In genomic region chr17:29569245-29569950, GRCh38 we compare ENCODE assay signal across 8 cellular contexts. TPM values are rescaled to one million over a fixed set of nuclear protein-coding genes. Genes with fewer than 3 reads are reported as not detected.
DNase-seq lines count a peak whose midpoint lies in the region; FAIRE-seq and TF ChIP-seq lines count a peak whose summit lies in the region.

No MANE protein-coding gene starts in this region.

- TF ChIP-seq CTCF in H1 (IDR thresholded peaks at IDR 0.05; ENCODE audit: control extremely low read depth in 1 of 3, insufficient read depth in 1 of 3, low read depth in 1 of 3, low read length in 3 of 3): no peak
- TF ChIP-seq CTCF in neural progenitor cell (IDR thresholded peaks at IDR 0.05): no peak

- H4K8ac ChIP-seq in H1 (ENCODE audit: extremely low read depth, insufficient read depth, low read length): no peak overlapping the region

- H4K5ac ChIP-seq in H1 (ENCODE audit: insufficient read length, low read depth, low read length): no peak overlapping the region

- no peak overlapping the region for H2BK12ac ChIP-seq in H1 (ENCODE audit: low read depth, low read length)

- no peak for TF ChIP-seq RAD21 in H1 (IDR thresholded peaks at IDR 0.05 in 1 of 2, conservative IDR thresholded peaks at IDR 0.05 in 1 of 2; ENCODE audit: low read depth in 2 of 2, low read length in 2 of 2)

- no peak overlapping the region for H2BK20ac ChIP-seq in H1 (ENCODE audit: low read length)

- H3K27me3 Mint-ChIP-seq in neural progenitor cell (ENCODE audit: insufficient read depth, low read depth): peaks cover 25% of the 10 kb centered on the region

- peaks cover 31% of the 10 kb centered on the region for H3K4me1 Mint-ChIP-seq in neural progenitor cell

- H3K23ac ChIP-seq in H1 (ENCODE audit: insufficient read length): no peak overlapping the region

- H3F3A ChIP-seq in neural progenitor cell (ENCODE audit: low read depth): peaks cover 41% of the 10 kb centered on the region

- H3K4me2 ChIP-seq in H1 (ENCODE audit: insufficient read depth in 1 of 2, low read depth in 2 of 2, low read length in 2 of 2) (peak overlapping the region; percentile 84 to 88), neural progenitor cell (peak overlapping the region; percentile 96)

- peaks cover 1 to 2% of the 10 kb centered on the region in 2 experiments for H4K20me1 ChIP-seq in H1 (replicated peaks in 1 of 2; ENCODE audit: control insufficient read depth in 1 of 2, insufficient read depth in 2 of 2, low read length in 2 of 2)
- peaks cover 51% of the 10 kb centered on the region for H4K20me1 ChIP-seq in neural progenitor cell (ENCODE audit: low read depth)

- H3K9me3 ChIP-seq in NT2/D1 (ENCODE audit: insufficient read depth, low read length) (no peaks in the 10 kb centered on the region), H1 (ENCODE audit: insufficient read depth in 2 of 2, low read depth in 1 of 2, low read length in 1 of 2) (no peaks in the 10 kb centered on the region), neural progenitor cell (ENCODE audit: low read depth) (no peaks in the 10 kb centered on the region)

- H3K27ac ChIP-seq in H1 (ENCODE audit: low read depth, low read length): no peak overlapping the region
- H3K27ac ChIP-seq in neural progenitor cell: no peak overlapping the region

- no peaks in the 10 kb centered on the region for H3K79me2 ChIP-seq in H1 (ENCODE audit: control insufficient read depth in 1 of 2, insufficient read depth in 2 of 2, low read length in 2 of 2)
- H3K79me2 ChIP-seq in neural progenitor cell (ENCODE audit: low read depth): peaks cover 7% of the 10 kb centered on the region

- FAIRE-seq in H1 (lab: Jason Lieb, UNC): no peak

- no peak overlapping the region for H3K27ac Mint-ChIP-seq in neural progenitor cell

- no peak overlapping the region for H3K56ac ChIP-seq in H1 (replicated peaks; ENCODE audit: insufficient read length, low read depth, low read length)

- POLR2A ChIA-PET in H1 (lab: Charles Lee; ENCODE audit: partially characterized antibody): interaction anchor here (0.6 to 2.0 kb wide), 8 partner anchors 9 to 275 kb away, joined by 3 to 7 read pairs (median 4); partner anchors contain the start of genes ANKRD13B and NUFIP2

- H3K9ac ChIP-seq in NT2/D1 (ENCODE audit: insufficient read length, low read depth) (peak overlapping the region; percentile 89), H1 (replicated peaks in 1 of 4; ENCODE audit: extremely low read depth in 1 of 4, low read depth in 3 of 4, low read length in 3 of 4) (peak overlapping the region in 2 of 4 experiments; percentile 42 to 44; a peak in 4 of 7 replicates), neural progenitor cell (no peak overlapping the region)

- DNase-seq in EH (ENCODE audit: low read depth) (peak; percentile 69), NT2/D1 (ENCODE audit: low read depth, low spot score) (no peak), H1 (ENCODE audit: low read depth in 1 of 2, low spot score in 2 of 2) (no peak), neural progenitor cell (ENCODE audit: low spot score) (peak; percentile 15), cerebellum (ENCODE audit: low spot score) (no peak), NCI-H1092 (lab: John Stamatoyannopoulos, UW) (no peak), Ammon's horn (ENCODE audit: low spot score) (no peak)
- DNase-seq in activated CD4-positive, alpha-beta T cell treated with anti-CD3 and anti-CD28 coated beads for 1 hour: no peak

- H3K14ac ChIP-seq in H1 (ENCODE audit: insufficient read length): no peak overlapping the region

- TF ChIP-seq EP300 in H1 (IDR thresholded peaks at IDR 0.05; ENCODE audit: borderline replicate concordance in 1 of 2, low read depth in 2 of 2, low read length in 2 of 2): no peak

- H2BK15ac ChIP-seq in H1 (ENCODE audit: low read length): 0 out of 2 replicates have a peak overlapping the region, but pooled peaks have one; percentile 81

- H3K27me3 ChIP-seq in NT2/D1 (ENCODE audit: insufficient read depth, insufficient read length) (peaks cover 21% of the 10 kb centered on the region), H1 (replicated peaks in 1 of 4; ENCODE audit: control insufficient read depth in 3 of 4, extremely low read depth in 1 of 4, insufficient read depth in 3 of 4, low read length in 3 of 4) (peaks cover 11 to 44% (median 34%) of the 10 kb centered on the region in 4 experiments), neural progenitor cell (peaks cover 36% of the 10 kb centered on the region)

- peak overlapping the region; percentile 78 for H2AFZ ChIP-seq in H1 (ENCODE audit: low read length)
- no peak overlapping the region for H2AFZ ChIP-seq in neural progenitor cell (replicated peaks)

- peak overlapping the region; percentile 95 for H3K4me3 Mint-ChIP-seq in neural progenitor cell

- no peaks in the 10 kb centered on the region for H3K79me1 ChIP-seq in H1 (ENCODE audit: low read depth, low read length)

- H3K4me3 ChIP-seq in NT2/D1 (ENCODE audit: insufficient read length, low read depth): peak overlapping the region; percentile 73
- H3K4me3 ChIP-seq in H1 (ENCODE audit: extremely low read depth in 1 of 4, insufficient read depth in 2 of 4, low read depth in 3 of 4, low read length in 4 of 4): peak overlapping the region; percentile 66 to 76 (median 72)
- peak overlapping the region; percentile 71 for H3K4me3 ChIP-seq in neural progenitor cell

- H3K4ac ChIP-seq in H1 (replicated peaks; ENCODE audit: insufficient read length, low read depth, low read length): peak overlapping the region; percentile 55

- H3K36me3 ChIP-seq in NT2/D1 (ENCODE audit: insufficient read depth, insufficient read length, low read length) (peaks cover 24% of the 10 kb centered on the region), H1 (ENCODE audit: control insufficient read depth in 2 of 4, insufficient read depth in 4 of 4, low read length in 3 of 4) (peaks cover 0 to under 1% (median under 1%) of the 10 kb centered on the region in 4 experiments; a peak in 4 of 8 replicates), neural progenitor cell (no peaks in the 10 kb centered on the region)

- no peaks in the 10 kb centered on the region for H3K9me3 Mint-ChIP-seq in neural progenitor cell

- peak overlapping the region; percentile 66; the same call in 1 of the 2 replicates for H2BK5ac ChIP-seq in H1 (ENCODE audit: low read depth, low read length)

- no peak overlapping the region; the same call in 1 of the 2 replicates for H2AK5ac ChIP-seq in H1 (ENCODE audit: low read depth, low read length)

- no peak overlapping the region for H2BK120ac ChIP-seq in H1 (replicated peaks; ENCODE audit: low read depth, low read length)

- H3K4me1 ChIP-seq in NT2/D1 (ENCODE audit: insufficient read depth, insufficient read length): no peaks in the 10 kb centered on the region
- H3K4me1 ChIP-seq in H1 (replicated peaks in 1 of 4; ENCODE audit: control insufficient read depth in 3 of 4, insufficient read depth in 4 of 4, low read length in 3 of 4): peaks cover 6 to 15% (median 11%) of the 10 kb centered on the region in 4 experiments; a peak in 6 of 7 replicates
- peaks cover 24% of the 10 kb centered on the region for H3K4me1 ChIP-seq in neural progenitor cell

- no peak for TF ChIP-seq POLR2A in H1 (IDR thresholded peaks at IDR 0.05; ENCODE audit: control extremely low read depth in 1 of 2, low read depth in 2 of 2, low read length in 2 of 2)

- peaks cover 4% of the 10 kb centered on the region for H3K36me3 Mint-ChIP-seq in neural progenitor cell

- no peak overlapping the region for H4K91ac ChIP-seq in H1 (replicated peaks; ENCODE audit: insufficient read length, low read length)

- H3K23me2 ChIP-seq in H1 (ENCODE audit: low read depth, low read length): peaks cover 27% of the 10 kb centered on the region

- CTCF ChIA-PET in H1 (lab: Charles Lee; ENCODE audit: partially characterized antibody): interaction anchor here (0.6 to 15.3 kb wide), 11 partner anchors 10 to 524 kb away, joined by 3 to 167 read pairs (median 4); partner anchors contain the start of genes ANKRD13B and CORO6

- 75% methylated on average over 14 of the region's 14 CpGs; no CpG with 5 or more reads in 1 of the 2 experiments for WGBS in H1 (ENCODE audit: extremely low coverage in 1 of 2, insufficient coverage in 1 of 2, insufficient read length in 1 of 2, insufficient replicate concordance in 2 of 2, low coverage in 1 of 2, low lambda C conversion rate in 2 of 2, missing lambda C conversion rate in 1 of 2), 2 experiments

- H3K18ac ChIP-seq in H1 (ENCODE audit: extremely low read depth, low read length): peak overlapping the region; percentile 90; the same call in 1 of the 2 replicates

RNA-seq across cellular contexts. Expression of gene TP53I13, which starts 0.9 kb away (rescaled TPM):
- total RNA-seq in H1 (2021; fragmentation: NEBNext Ultra II Directional; extraction: Animal tissue kit (Norgen Biotek cat#: 25700)): 21.1 and 22.4 TPM in 2 replicates
- 35.7 and 42.6 TPM in 2 replicates for polyA plus RNA-seq in H1 (2011; rRNA removed)
- 33.3 TPM for polyA plus RNA-seq in H1 (2011; cell fraction: cytosol; rRNA removed)
- 97.5 TPM for polyA plus RNA-seq in H1 (2011; cell fraction: nucleus; rRNA removed)
- 13.5 to 25.6 TPM (median 22.3 TPM) in 4 replicates for polyA plus RNA-seq in H1 (2012, experiment 1 of 2)
- polyA plus RNA-seq in H1 (2012, experiment 2 of 2): 20.0 TPM
- polyA plus RNA-seq in H1 (2013, experiment 1 of 2): 26.9 TPM
- polyA plus RNA-seq in H1 (2013, experiment 2 of 2): 24.1 TPM
- polyA minus RNA-seq in H1 (2011; rRNA and poly(A)+ RNA removed): 6.4 and 7.7 TPM in 2 replicates
- polyA minus RNA-seq in H1 (2011; cell fraction: cytosol; rRNA and poly(A)+ RNA removed): 15.0 TPM
- polyA minus RNA-seq in H1 (2011; cell fraction: nucleus; rRNA and poly(A)+ RNA removed): 31.3 TPM
- total RNA-seq in neural progenitor cell (ENCODE audit: low replicate concordance): 9.2 and 47.0 TPM in 2 replicates
- total RNA-seq in cerebellum: 11.7 TPM

RNA-seq across cellular contexts. Expression of gene ABHD15, which starts 2.6 kb away (rescaled TPM):
- total RNA-seq in H1 (2021; fragmentation: NEBNext Ultra II Directional; extraction: Animal tissue kit (Norgen Biotek cat#: 25700)): 1.6 and 1.7 TPM in 2 replicates
- polyA plus RNA-seq in H1 (2011; rRNA removed): 0.88 and 1.2 TPM in 2 replicates
- 1.2 TPM for polyA plus RNA-seq in H1 (2011; cell fraction: cytosol; rRNA removed)
- polyA plus RNA-seq in H1 (2011; cell fraction: nucleus; rRNA removed): 1.6 TPM
- polyA plus RNA-seq in H1 (2012, experiment 1 of 2): 1.3 to 1.6 TPM (median 1.5 TPM) in 4 replicates
- polyA plus RNA-seq in H1 (2012, experiment 2 of 2): 1.9 TPM
- 1.3 TPM for polyA plus RNA-seq in H1 (2013, experiment 1 of 2)
- polyA plus RNA-seq in H1 (2013, experiment 2 of 2): 1.3 TPM
- 1.8 and 2.1 TPM in 2 replicates for polyA minus RNA-seq in H1 (2011; rRNA and poly(A)+ RNA removed)
- 1.4 TPM for polyA minus RNA-seq in H1 (2011; cell fraction: cytosol; rRNA and poly(A)+ RNA removed)
- 3.0 TPM for polyA minus RNA-seq in H1 (2011; cell fraction: nucleus; rRNA and poly(A)+ RNA removed)
- total RNA-seq in neural progenitor cell (ENCODE audit: low replicate concordance) (2.5 and 5.0 TPM in 2 replicates), cerebellum (1.8 TPM)

RNA-seq across cellular contexts. Expression of gene GIT1, which starts 20.1 kb away (rescaled TPM):
- 60.6 and 62.4 TPM in 2 replicates for total RNA-seq in H1 (2021; fragmentation: NEBNext Ultra II Directional; extraction: Animal tissue kit (Norgen Biotek cat#: 25700))
- 63.0 and 80.7 TPM in 2 replicates for polyA plus RNA-seq in H1 (2011; rRNA removed)
- 43.3 TPM for polyA plus RNA-seq in H1 (2011; cell fraction: cytosol; rRNA removed)
- polyA plus RNA-seq in H1 (2011; cell fraction: nucleus; rRNA removed): 93.3 TPM
- polyA plus RNA-seq in H1 (2012, experiment 1 of 2): 36.7 to 55.7 TPM (median 48.9 TPM) in 4 replicates
- polyA plus RNA-seq in H1 (2012, experiment 2 of 2): 54.3 TPM
- 45.0 TPM for polyA plus RNA-seq in H1 (2013, experiment 1 of 2)
- 45.5 TPM for polyA plus RNA-seq in H1 (2013, experiment 2 of 2)
- 45.9 and 62.5 TPM in 2 replicates for polyA minus RNA-seq in H1 (2011; rRNA and poly(A)+ RNA removed)
- 42.9 TPM for polyA minus RNA-seq in H1 (2011; cell fraction: cytosol; rRNA and poly(A)+ RNA removed)
- 55.6 TPM for polyA minus RNA-seq in H1 (2011; cell fraction: nucleus; rRNA and poly(A)+ RNA removed)
- total RNA-seq in neural progenitor cell (ENCODE audit: low replicate concordance) (17.6 and 51.0 TPM in 2 replicates), cerebellum (35.7 TPM)

RNA-seq across cellular contexts. Expression of gene ANKRD13B, which starts 23.5 kb away (rescaled TPM):
- total RNA-seq in H1 (2021; fragmentation: NEBNext Ultra II Directional; extraction: Animal tissue kit (Norgen Biotek cat#: 25700)): 41.0 and 48.5 TPM in 2 replicates
- polyA plus RNA-seq in H1 (2011; rRNA removed): 16.4 and 30.3 TPM in 2 replicates
- polyA plus RNA-seq in H1 (2011; cell fraction: cytosol; rRNA removed): 17.6 TPM
- polyA plus RNA-seq in H1 (2011; cell fraction: nucleus; rRNA removed): 167 TPM
- 25.6 to 40.3 TPM (median 33.5 TPM) in 4 replicates for polyA plus RNA-seq in H1 (2012, experiment 1 of 2)
- polyA plus RNA-seq in H1 (2012, experiment 2 of 2): 22.3 TPM
- 21.9 TPM for polyA plus RNA-seq in H1 (2013, experiment 1 of 2)
- polyA plus RNA-seq in H1 (2013, experiment 2 of 2): 20.2 TPM
- 7.7 and 13.1 TPM in 2 replicates for polyA minus RNA-seq in H1 (2011; rRNA and poly(A)+ RNA removed)
- polyA minus RNA-seq in H1 (2011; cell fraction: cytosol; rRNA and poly(A)+ RNA removed): 22.4 TPM
- 33.4 TPM for polyA minus RNA-seq in H1 (2011; cell fraction: nucleus; rRNA and poly(A)+ RNA removed)
- total RNA-seq in neural progenitor cell (ENCODE audit: low replicate concordance) (2.8 and 24.0 TPM in 2 replicates), cerebellum (28.6 TPM)

RNA-seq across cellular contexts. Expression of gene CORO6, which starts 53.3 kb away (rescaled TPM):
- 2.1 and 2.5 TPM in 2 replicates for total RNA-seq in H1 (2021; fragmentation: NEBNext Ultra II Directional; extraction: Animal tissue kit (Norgen Biotek cat#: 25700))
- 8.6 and 13.3 TPM in 2 replicates for polyA plus RNA-seq in H1 (2011; rRNA removed)
- polyA plus RNA-seq in H1 (2011; cell fraction: cytosol; rRNA removed): 10.9 TPM
- polyA plus RNA-seq in H1 (2011; cell fraction: nucleus; rRNA removed): 106 TPM
- 3.1 to 6.2 TPM (median 5.5 TPM) in 4 replicates for polyA plus RNA-seq in H1 (2012, experiment 1 of 2)
- polyA plus RNA-seq in H1 (2012, experiment 2 of 2): 3.1 TPM
- polyA plus RNA-seq in H1 (2013, experiment 1 of 2): 3.6 TPM
- 3.3 TPM for polyA plus RNA-seq in H1 (2013, experiment 2 of 2)
- polyA minus RNA-seq in H1 (2011; rRNA and poly(A)+ RNA removed): 7.3 and 10.4 TPM in 2 replicates
- polyA minus RNA-seq in H1 (2011; cell fraction: cytosol; rRNA and poly(A)+ RNA removed): 3.2 TPM
- 10.5 TPM for polyA minus RNA-seq in H1 (2011; cell fraction: nucleus; rRNA and poly(A)+ RNA removed)
- total RNA-seq in neural progenitor cell (ENCODE audit: low replicate concordance) (3.9 and 6.2 TPM in 2 replicates), cerebellum (1.3 TPM)

Comparison
In these comparisons a context has a peak if more than half of its experiments do, and no peak if none do; other contexts are left out.
1. DNase-seq: peak in EH (single experiment) and neural progenitor cell (single experiment); none in NT2/D1 (single experiment), H1 (0 of 2), cerebellum (single experiment), NCI-H1092 (single experiment), Ammon's horn (single experiment) and activated CD4-positive, alpha-beta T cell treated with anti-CD3 and anti-CD28 coated beads for 1 hour (single experiment).
2. Peak in every context shown above with its lines, with median percentiles within 50 percentile points of each other: H3K4me3 ChIP-seq.